In genomic region chr7:1175967-1176851, GRCh38 we compare ENCODE assay signal across 1 cellular context.
A peak's percentile ranks its signal among the peaks of the same experiment; 100 is the strongest.
TF ChIP-seq lines count a peak whose summit lies in the region.

No MANE protein-coding gene starts in this region.

TF ChIP-seq in HepG2, 621 proteins besides CTCF, POLR2A, EP300 and RAD21 (continued from another document and continues in another):
- TF ChIP-seq MLXIP (CRISPR knock-in tag; IDR thresholded peaks at IDR 0.05; ENCODE audit: borderline replicate concordance) (no peak), AHDC1 (CRISPR knock-in tag; IDR thresholded peaks at IDR 0.05; ENCODE audit: borderline replicate concordance) (0 out of 2 replicates have a peak, but pooled peaks have one; percentile 4), THAP7 (CRISPR knock-in tag; IDR thresholded peaks at IDR 0.05) (0 out of 2 replicates have a peak, but pooled peaks have one; percentile 24), ZNF335 (CRISPR knock-in tag; IDR thresholded peaks at IDR 0.05) (0 out of 2 replicates have a peak, but pooled peaks have one; percentile 42), ZNF574 (CRISPR knock-in tag; IDR thresholded peaks at IDR 0.05) (peak; percentile 88), ZNF274 (CRISPR knock-in tag; IDR thresholded peaks at IDR 0.05) (peak; percentile 25; the same call in 1 of the 2 replicates), NPAS2 (CRISPR knock-in tag; IDR thresholded peaks at IDR 0.05; ENCODE audit: borderline replicate concordance) (no peak), NFKBIZ (CRISPR knock-in tag; IDR thresholded peaks at IDR 0.05) (no peak), DZIP1 (CRISPR knock-in tag; IDR thresholded peaks at IDR 0.05) (no peak), ZNF788 (CRISPR knock-in tag; IDR thresholded peaks at IDR 0.05; ENCODE audit: borderline replicate concordance) (peak; percentile 87), NFKB2 (CRISPR knock-in tag; IDR thresholded peaks at IDR 0.05; ENCODE audit: borderline replicate concordance) (peak; percentile 50; the same call in 1 of the 2 replicates), YEATS2 (CRISPR knock-in tag; IDR thresholded peaks at IDR 0.05; ENCODE audit: borderline replicate concordance) (peak; percentile 43; the same call in 1 of the 2 replicates), MXI1 (IDR thresholded peaks at IDR 0.05; ENCODE audit: borderline replicate concordance, low read depth, low read length) (peak; percentile 64; the same call in 2 of the 3 replicates), ZNF770 (CRISPR knock-in tag; IDR thresholded peaks at IDR 0.05) (no peak), JUN (CRISPR knock-in tag; IDR thresholded peaks at IDR 0.05) (peak; percentile 36; the same call in 1 of the 2 replicates), HMG20A (CRISPR knock-in tag; IDR thresholded peaks at IDR 0.05; ENCODE audit: borderline replicate concordance) (no peak), ZC3H13 (CRISPR knock-in tag; IDR thresholded peaks at IDR 0.05) (0 out of 2 replicates have a peak, but pooled peaks have one; percentile 49), ZNF777 (CRISPR knock-in tag; IDR thresholded peaks at IDR 0.05) (peak; percentile 58), ZBTB33 (CRISPR knock-in tag; IDR thresholded peaks at IDR 0.05) (peak; percentile 59), ATM (IDR thresholded peaks at IDR 0.05; ENCODE audit: borderline replicate concordance) (no peak), THRA (CRISPR knock-in tag; IDR thresholded peaks at IDR 0.05; ENCODE audit: borderline replicate concordance) (peak; percentile 82), ZNF710 (CRISPR knock-in tag; IDR thresholded peaks at IDR 0.05; ENCODE audit: borderline replicate concordance) (no peak), ZFP90 (CRISPR knock-in tag; IDR thresholded peaks at IDR 0.05; ENCODE audit: borderline replicate concordance) (0 out of 2 replicates have a peak, but pooled peaks have one; percentile 36)
